27 cellular contexts compared by ENCODE assay signal in genomic region chr5:2111569-2112105, GRCh38.
"Had no signal": no experiment of that assay in that cellular context is flagged by ENCODE, and none has a peak within 500 bp of the region (broad histone marks: within the 10 kb centered on the region; RNA-seq: fewer than 3 reads in every experiment).

No MANE protein-coding gene starts in this region.

- H3K9me3 Mint-ChIP-seq: activated CD4-positive, alpha-beta T cell treated with anti-CD3 and anti-CD28 coated beads, Interleukin-2, amount 10 ng/mL, durations not matched to agents 24 days and 14 days; activated T-helper 17 cell treated with anti-CD3 and anti-CD28 coated beads, Interleukin-2, amount 50 U/mL, for 72 hours; T-helper 1 cell treated with Interleukin-12 subunit alpha and Interleukin-12 subunit beta and Interleukin-4 antibody, amounts not matched to agents 30 μg/mL and 1 μg/mL, for 36 hours had no signal

- H3K4me3 Mint-ChIP-seq: activated CD4-positive, alpha-beta memory T cell treated with anti-CD3 and anti-CD28 coated beads for 36 hours; activated CD4-positive, alpha-beta T cell treated with anti-CD3 and anti-CD28 coated beads, Interleukin-2, amount 10 ng/mL, durations not matched to agents 24 days and 14 days; activated T-cell treated with anti-CD3 and anti-CD28 coated beads, Interleukin-2, amount 50 U/mL, for 4 hours; activated T-helper 17 cell treated with anti-CD3 and anti-CD28 coated beads, Interleukin-2, amount 50 U/mL, for 72 hours; naive B cell; stimulated activated naive B cell treated with anti-CD40 and anti-IgM and Interleukin-4, amounts not matched to agents 10 μg/mL and 1 μg/mL and 100 μg/mL, for 72 hours; T-helper 1 cell treated with Interleukin-12 subunit alpha and Interleukin-12 subunit beta and Interleukin-4 antibody, amounts not matched to agents 30 μg/mL and 1 μg/mL, for 36 hours had no signal

- H3K27ac Mint-ChIP-seq: activated CD4-positive, alpha-beta memory T cell treated with anti-CD3 and anti-CD28 coated beads for 36 hours; activated CD4-positive, alpha-beta T cell treated with anti-CD3 and anti-CD28 coated beads, Interleukin-2, amount 10 ng/mL, durations not matched to agents 24 days and 14 days; activated T-helper 17 cell treated with anti-CD3 and anti-CD28 coated beads, Interleukin-2, amount 50 U/mL, for 72 hours; naive B cell; stimulated activated naive B cell treated with anti-CD40 and anti-IgM and Interleukin-4, amounts not matched to agents 10 μg/mL and 1 μg/mL and 100 μg/mL, for 72 hours; T-helper 1 cell treated with Interleukin-12 subunit alpha and Interleukin-12 subunit beta and Interleukin-4 antibody, amounts not matched to agents 30 μg/mL and 1 μg/mL, for 36 hours had no signal

- H3K27me3 Mint-ChIP-seq: activated CD4-positive, alpha-beta memory T cell treated with anti-CD3 and anti-CD28 coated beads for 36 hours; activated CD4-positive, alpha-beta T cell treated with anti-CD3 and anti-CD28 coated beads, Interleukin-2, amount 10 ng/mL, durations not matched to agents 24 days and 14 days; stimulated activated naive B cell treated with anti-CD40 and anti-IgM and Interleukin-4, amounts not matched to agents 10 μg/mL and 1 μg/mL and 100 μg/mL, for 72 hours had no signal

- ATAC-seq: activated T-cell treated with anti-CD3 and anti-CD28 coated beads, Interleukin-2, amount 50 U/mL, for 4 hours; activated T-helper 17 cell treated with anti-CD3 and anti-CD28 coated beads, Interleukin-2, amount 50 U/mL, for 72 hours; gastroesophageal sphincter; left cardiac atrium; right cardiac atrium; stimulated activated naive B cell treated with anti-CD40 and anti-IgM and Interleukin-4, amounts not matched to agents 10 μg/mL and 1 μg/mL and 100 μg/mL, for 72 hours had no signal

- DNase-seq: activated CD4-positive, alpha-beta memory T cell treated with anti-CD3 and anti-CD28 coated beads for 36 hours; activated CD4-positive, alpha-beta T cell treated with anti-CD3 and anti-CD28 coated beads, Interleukin-2, amount 10 ng/mL, durations not matched to agents 24 days and 14 days; activated CD4-positive, CD25-positive, alpha-beta regulatory T cell treated with anti-CD3 and anti-CD28 coated beads, Interleukin-2, amount 50 U/mL, for 72 hours; activated CD8-positive, alpha-beta memory T cell treated with anti-CD3 and anti-CD28 coated beads, Interleukin-2, amount 50 U/mL, for 48 hours; activated gamma-delta T cell treated with Interleukin-2 at 50 U/mL for 16 hours; activated naive CD4-positive, alpha-beta T cell treated with anti-CD3 and anti-CD28 coated beads, Interleukin-2, amount 50 U/mL, for 16 hours; activated T-cell treated with anti-CD3 and anti-CD28 coated beads, Interleukin-2, amount 50 U/mL, for 4 hours; amniotic stem cell; brain microvascular endothelial cell; caudate nucleus; effector CD8-positive, alpha-beta T cell; hippocampal formation; left cardiac atrium; mammary epithelial cell; naive B cell; nucleus accumbens; pancreas; stimulated activated CD4-positive, alpha-beta T cell treated with anti-CD3 and anti-CD28 coated beads, Interleukin-15, amount 100 ng/mL, for 24 hours; stimulated activated CD4-positive, alpha-beta T cell treated with anti-CD3 and anti-CD28 coated beads, Interleukin-2, amount 100 ng/mL, for 24 hours; stimulated activated naive B cell treated with anti-CD40 and anti-IgM and Interleukin-4, amounts not matched to agents 10 μg/mL and 1 μg/mL and 100 μg/mL, for 72 hours; stomach; T-helper 9 cell; tibial artery had no signal

- H3K4me1 Mint-ChIP-seq: activated CD4-positive, alpha-beta T cell treated with anti-CD3 and anti-CD28 coated beads, Interleukin-2, amount 10 ng/mL, durations not matched to agents 24 days and 14 days; activated T-helper 17 cell treated with anti-CD3 and anti-CD28 coated beads, Interleukin-2, amount 50 U/mL, for 72 hours; naive B cell; stimulated activated naive B cell treated with anti-CD40 and anti-IgM and Interleukin-4, amounts not matched to agents 10 μg/mL and 1 μg/mL and 100 μg/mL, for 72 hours had no signal

- H3K36me3 Mint-ChIP-seq: activated CD4-positive, alpha-beta memory T cell treated with anti-CD3 and anti-CD28 coated beads for 36 hours; naive B cell; stimulated activated naive B cell treated with anti-CD40 and anti-IgM and Interleukin-4, amounts not matched to agents 10 μg/mL and 1 μg/mL and 100 μg/mL, for 72 hours had no signal
